Comparison of ENCODE assay signal across 35 cellular contexts in the genomic region with DNA sequence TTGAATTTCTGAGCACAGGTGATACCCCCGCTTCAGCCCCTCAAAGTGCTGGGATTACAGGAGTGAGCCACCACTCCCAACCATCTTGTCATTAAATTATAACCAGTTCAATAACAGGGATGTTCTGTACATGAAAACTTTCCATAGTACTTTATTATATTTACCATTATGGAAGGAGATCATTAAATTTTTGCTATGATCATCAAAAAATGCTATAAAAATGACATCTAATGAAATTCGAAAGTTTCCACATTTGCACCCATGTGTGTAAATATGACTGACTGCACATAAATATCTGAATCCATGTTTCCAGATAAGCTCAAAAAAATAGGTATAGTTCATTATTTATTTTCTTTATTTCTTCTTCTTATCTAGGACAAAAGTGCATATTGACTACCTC.
"Had no signal": no experiment of that assay in that cellular context is flagged by ENCODE, and none has a peak within 500 bp of the region (broad histone marks: within the 10 kb centered on the region; RNA-seq: fewer than 3 reads in every experiment).

No MANE protein-coding gene starts in this region.

- H3K9me3 ChIP-seq: MG63 had no signal

- H3K36me3 ChIP-seq: MG63 had no signal

- H3K4me3 ChIP-seq: MG63 had no signal

- DNase-seq: Kasumi-1, MG63, MM.1S, MV-4-11, NCI-H1048, NCI-H1092, NCI-H1092 treated with DMSO at 0.1 percent for 48 hours, NCI-H1105, NCI-H1105 treated with DMSO at 0.1 percent for 48 hours, NCI-H1417, NCI-H1417 treated with DMSO at 0.1 percent for 48 hours, NCI-H1436, NCI-H1436 treated with DMSO at 0.1 percent for 48 hours, NCI-H146, NCI-H1694, NCI-H1694 treated with DMSO at 0.1 percent for 48 hours, NCI-H187, NCI-H187 treated with DMSO at 0.1 percent for 48 hours, NCI-H1930, NCI-H2029, NCI-H2029 treated with DMSO at 0.1 percent for 48 hours, NCI-H2081, NCI-H2081 treated with DMSO at 0.1 percent for 48 hours, NCI-H2107, NCI-H2171, NCI-H2171 treated with DMSO at 0.1 percent for 48 hours, NCI-H2227 treated with DMSO at 0.1 percent for 48 hours, NCI-H226, NCI-H345, NCI-H446, NCI-H446 treated with DMSO at 0.1 percent for 48 hours, NCI-H510A, NCI-H510A treated with DMSO at 0.1 percent for 48 hours, NCI-H524, NCI-H524 treated with DMSO at 0.1 percent for 48 hours had no signal

- H3K27me3 ChIP-seq: MG63 had no signal
